Comparison of ENCODE assay signal across 8 cellular contexts in genomic region chr1:35883681-35884155, GRCh38.
A peak's percentile ranks its signal among the peaks of the same experiment; 100 is the strongest.
DNase-seq lines count a peak whose midpoint lies in the region; ATAC-seq and TF ChIP-seq lines count a peak whose summit lies in the region.

No MANE protein-coding gene starts in this region.

- H3K79me2 ChIP-seq in KMS-11 (ENCODE audit: insufficient read depth, low read depth), result no peaks in the 10 kb centered on the region; the same call in 1 of the 2 replicates

- H4K20me1 ChIP-seq in KMS-11 (ENCODE audit: insufficient read depth), result no peaks in the 10 kb centered on the region

- ATAC-seq in GM21367 (IDR thresholded peaks at IDR 0.05; ENCODE audit: unreplicated experiment), result no peak

- TF ChIP-seq CTCF in KMS-11 (conservative IDR thresholded peaks at IDR 0.05; ENCODE audit: low read depth, low read length) (no peak), brain microvascular endothelial cell (IDR thresholded peaks at IDR 0.05; ENCODE audit: low read depth, low read length, missing control alignments) (no peak)

- in situ Hi-C loops in brain microvascular endothelial cell (cut with HindIII; ENCODE audit: low pct_ligation_motif_present, low sequenced_read_pairs), result no loop called here

- peak; percentile 10 for DNase-seq in NCI-H2029 (lab: John Stamatoyannopoulos, UW)
- no peak for DNase-seq in NCI-H2029 treated with DMSO at 0.1 percent for 48 hours (lab: John Stamatoyannopoulos, UW)
- peak; percentile 49 for DNase-seq in T-helper 2 cell treated with Interferon-gamma antibody and Interleukin-4, amounts not matched to agents 5 μg/mL and 100 μg/mL, for 36 hours (ENCODE audit: low spot score)
- no peak for DNase-seq in brain microvascular endothelial cell
- peak; percentile 85 for DNase-seq in iPS-NIHi7 (ENCODE audit: extremely low spot score)
- peak in 2 of 3 donors; percentile 13 to 40 for DNase-seq in stimulated activated CD4-positive, alpha-beta T cell treated with anti-CD3 and anti-CD28 coated beads, Interleukin-12 subunit alpha, Interleukin-12 subunit beta, amount 100 ng/mL, for 48 hours (ENCODE audit: low read depth in 2 of 3, low spot score in 1 of 3)

- H3K27me3 ChIP-seq in KMS-11 (ENCODE audit: insufficient read depth, low read depth) (no peaks in the 10 kb centered on the region), brain microvascular endothelial cell (replicated peaks) (no peaks in the 10 kb centered on the region)

- no peaks in the 10 kb centered on the region for H3K9me3 Mint-ChIP-seq in T-helper 2 cell treated with Interferon-gamma antibody and Interleukin-4, amounts not matched to agents 5 μg/mL and 100 μg/mL, for 36 hours

- peak overlapping the region; percentile 83 for H2AFZ ChIP-seq in KMS-11 (ENCODE audit: low read depth)

- H3K4me2 ChIP-seq in KMS-11, result peak overlapping the region; percentile 77

- no peaks in the 10 kb centered on the region for H3K27me3 Mint-ChIP-seq in T-helper 2 cell treated with Interferon-gamma antibody and Interleukin-4, amounts not matched to agents 5 μg/mL and 100 μg/mL, for 36 hours (ENCODE audit: low read depth)

- peaks cover 1% of the 10 kb centered on the region for H3K36me3 Mint-ChIP-seq in T-helper 2 cell treated with Interferon-gamma antibody and Interleukin-4, amounts not matched to agents 5 μg/mL and 100 μg/mL, for 36 hours (ENCODE audit: low read depth)

- H3K36me3 ChIP-seq in KMS-11 (ENCODE audit: insufficient read depth) (no peaks in the 10 kb centered on the region), brain microvascular endothelial cell (replicated peaks) (no peaks in the 10 kb centered on the region)

- H3K4me1 ChIP-seq in KMS-11 (ENCODE audit: low read depth, poor library complexity, severe bottlenecking), result peaks cover 26% of the 10 kb centered on the region

- peak overlapping the region; percentile 46; the same call in 1 of the 2 replicates for H3K9ac ChIP-seq in KMS-11

- H3K4me3 Mint-ChIP-seq in T-helper 2 cell treated with Interferon-gamma antibody and Interleukin-4, amounts not matched to agents 5 μg/mL and 100 μg/mL, for 36 hours, result peak overlapping the region; percentile 95

- H3K4me3 ChIP-seq in KMS-11 (IDR thresholded peaks at IDR 0.05; ENCODE audit: insufficient read depth, low read depth, low read length) (peak overlapping the region; percentile 81), brain microvascular endothelial cell (ENCODE audit: low read depth, low read length) (peak overlapping the region; percentile 99)

- no peak overlapping the region for H3K27ac ChIP-seq in KMS-11
- no peak overlapping the region for H3K27ac ChIP-seq in brain microvascular endothelial cell

- peak overlapping the region; percentile 78 for H3K27ac Mint-ChIP-seq in T-helper 2 cell treated with Interferon-gamma antibody and Interleukin-4, amounts not matched to agents 5 μg/mL and 100 μg/mL, for 36 hours

- peaks cover 41% of the 10 kb centered on the region for H3K4me1 Mint-ChIP-seq in T-helper 2 cell treated with Interferon-gamma antibody and Interleukin-4, amounts not matched to agents 5 μg/mL and 100 μg/mL, for 36 hours (ENCODE audit: low read depth)

Comparison
In these comparisons a context has a peak if more than half of its experiments do, and no peak if none do; other contexts are left out.
1. DNase-seq: peak in NCI-H2029 (single experiment), T-helper 2 cell treated with Interferon-gamma antibody and Interleukin-4, amounts not matched to agents 5 μg/mL and 100 μg/mL, for 36 hours (single experiment), iPS-NIHi7 (single experiment) and stimulated activated CD4-positive, alpha-beta T cell treated with anti-CD3 and anti-CD28 coated beads, Interleukin-12 subunit alpha, Interleukin-12 subunit beta, amount 100 ng/mL, for 48 hours (2 of 3); none in NCI-H2029 treated with DMSO at 0.1 percent for 48 hours (single experiment) and brain microvascular endothelial cell (single experiment).